36 cellular contexts compared by ENCODE assay signal in the genomic region with DNA sequence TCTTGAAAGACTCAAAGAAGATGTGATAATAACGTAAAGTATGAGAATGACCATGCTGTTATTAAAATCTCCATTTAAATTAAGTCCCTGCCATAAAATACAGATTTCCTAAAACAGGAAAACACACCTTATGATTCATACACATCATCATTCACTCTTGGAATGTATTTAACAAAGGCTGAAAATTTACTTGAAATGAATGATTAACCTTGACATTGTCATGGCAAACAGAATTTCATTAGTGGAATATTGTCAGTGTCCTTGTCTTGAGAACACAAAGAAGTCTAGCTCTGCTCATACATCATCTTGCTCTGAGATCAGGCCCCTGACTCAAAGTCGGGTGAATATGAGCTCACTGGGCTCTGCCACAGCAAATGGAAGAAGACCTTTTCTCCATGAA.
"Had no signal": no experiment of that assay in that cellular context is flagged by ENCODE, and none has a peak within 500 bp of the region (broad histone marks: within the 10 kb centered on the region; RNA-seq: fewer than 3 reads in every experiment).

No MANE protein-coding gene starts in this region.

- H3K36me3 Mint-ChIP-seq: activated naive CD8-positive, alpha-beta T cell; mesothelial cell of epicardium; naive B cell; stimulated activated memory B cell treated with anti-CD40 and anti-IgM and Interleukin-4, amounts not matched to agents 10 μg/mL and 1 μg/mL and 100 μg/mL, for 72 hours had no signal

- FAIRE-seq: TTC549 had no signal

- H3K27ac Mint-ChIP-seq: activated naive CD8-positive, alpha-beta T cell; mesothelial cell of epicardium; naive B cell; nephron progenitor cell; stimulated activated memory B cell treated with anti-CD40 and anti-IgM and Interleukin-4, amounts not matched to agents 10 μg/mL and 1 μg/mL and 100 μg/mL, for 72 hours; stimulated activated naive CD8-positive, alpha-beta T cell treated with anti-CD3 and anti-CD28 coated beads, Interleukin-15, amount 100 ng/mL, for 72 hours; T-helper 1 cell treated with Interleukin-12 subunit alpha and Interleukin-12 subunit beta and Interleukin-4 antibody, amounts not matched to agents 30 μg/mL and 1 μg/mL, for 36 hours had no signal

- H3K27ac ChIP-seq: body of pancreas, cardiac muscle cell, colonic mucosa, dorsolateral prefrontal cortex, esophagus squamous epithelium, gastrocnemius medialis, neutrophil, right lobe of liver, skin epidermis, thyroid gland, upper lobe of right lung, VCaP had no signal

- DNase-seq: activated CD4-positive, alpha-beta T cell treated with anti-CD3 and anti-CD28 coated beads for 4 hours; activated CD4-positive, alpha-beta T cell treated with anti-CD3 and anti-CD28 coated beads, Interleukin-2, amount 50 U/mL, for 48 hours; activated CD8-positive, alpha-beta memory T cell treated with anti-CD3 and anti-CD28 coated beads for 24 hours; activated effector memory CD4-positive, alpha-beta T cell treated with Interleukin-2 at 50 U/mL for 16 hours; activated naive CD4-positive, alpha-beta T cell treated with Interleukin-2 at 50 U/mL for 16 hours; anterior cingulate cortex; body of pancreas; cerebellar nuclear complex; colonic mucosa; dorsolateral prefrontal cortex; effector memory CD4-positive, alpha-beta T cell; esophagus squamous epithelium; gastrocnemius medialis; head of caudate nucleus; hypothalamus; left cardiac atrium; naive B cell; nephron progenitor cell; right lobe of liver; stimulated activated CD4-positive, alpha-beta T cell treated with anti-CD3 and anti-CD28 coated beads, Interleukin-12 subunit alpha, Interleukin-12 subunit beta, amount 100 ng/mL, for 4 hours; stimulated activated CD4-positive, alpha-beta T cell treated with anti-CD3 and anti-CD28 coated beads, Interleukin-4, amount 100 ng/mL, for 4 hours; stimulated activated CD8-positive, alpha-beta memory T cell treated with anti-CD3 and anti-CD28 coated beads, Interleukin-4, amount 100 ng/mL, for 48 hours; stimulated activated naive CD8-positive, alpha-beta T cell treated with anti-CD3 and anti-CD28 coated beads, Interleukin-15, amount 100 ng/mL, for 72 hours; SW 1271; T-helper 9 cell; thyroid gland; upper lobe of right lung had no signal

- H3K9me3 Mint-ChIP-seq: mesothelial cell of epicardium; nephron progenitor cell; stimulated activated memory B cell treated with anti-CD40 and anti-IgM and Interleukin-4, amounts not matched to agents 10 μg/mL and 1 μg/mL and 100 μg/mL, for 72 hours; T-helper 1 cell treated with Interleukin-12 subunit alpha and Interleukin-12 subunit beta and Interleukin-4 antibody, amounts not matched to agents 30 μg/mL and 1 μg/mL, for 36 hours had no signal

- H3K4me3 Mint-ChIP-seq: activated naive CD8-positive, alpha-beta T cell; mesothelial cell of epicardium; naive B cell; nephron progenitor cell; stimulated activated memory B cell treated with anti-CD40 and anti-IgM and Interleukin-4, amounts not matched to agents 10 μg/mL and 1 μg/mL and 100 μg/mL, for 72 hours; stimulated activated naive CD8-positive, alpha-beta T cell treated with anti-CD3 and anti-CD28 coated beads, Interleukin-15, amount 100 ng/mL, for 72 hours; T-helper 1 cell treated with Interleukin-12 subunit alpha and Interleukin-12 subunit beta and Interleukin-4 antibody, amounts not matched to agents 30 μg/mL and 1 μg/mL, for 36 hours had no signal
